17 cellular contexts compared by ENCODE assay signal in genomic region chr12:121050725-121051124, GRCh38. TPM values are rescaled to one million over a fixed set of nuclear protein-coding genes. Genes with fewer than 3 reads are reported as not detected.
DNase-seq lines count a peak whose midpoint lies in the region; ATAC-seq, FAIRE-seq and TF ChIP-seq lines count a peak whose summit lies in the region.
"Had no signal": no experiment of that assay in that cellular context is flagged by ENCODE, and none has a peak within 500 bp of the region (broad histone marks: within the 10 kb centered on the region; RNA-seq: fewer than 3 reads in every experiment).

No MANE protein-coding gene starts in this region.

- no peak overlapping the region for H3K4me2 ChIP-seq in endothelial cell of umbilical vein (ENCODE audit: insufficient read depth, low read length)

- H4K20me1 ChIP-seq in endothelial cell of umbilical vein (replicated peaks; ENCODE audit: control insufficient read depth, extremely low read depth, insufficient read depth, low read length) = no peaks in the 10 kb centered on the region

- no peaks in the 10 kb centered on the region for H3K79me2 ChIP-seq in endothelial cell of umbilical vein (ENCODE audit: control insufficient read depth, insufficient read depth, low read length)

- TF ChIP-seq CTCF in HFFc6 (IDR thresholded peaks at IDR 0.05) (no peak), endothelial cell of umbilical vein (IDR thresholded peaks at IDR 0.05; ENCODE audit: extremely low read depth in 1 of 2, insufficient read depth in 1 of 2, low read depth in 1 of 2, low read length in 2 of 2) (no peak)

- peaks cover 32% of the 10 kb centered on the region for H3K27me3 Mint-ChIP-seq in HFFc6 (ENCODE audit: insufficient read depth)

- no peaks in the 10 kb centered on the region for H3K4me1 ChIP-seq in endothelial cell of umbilical vein (ENCODE audit: control insufficient read depth, extremely low read depth, insufficient read depth, low read length)
- H3K4me1 ChIP-seq: pancreas had no signal

- H3K4me3 Mint-ChIP-seq in HFFc6 = no peak overlapping the region
- H3K4me3 Mint-ChIP-seq: natural killer cell had no signal

- in situ Hi-C loops in Caki2 (cut with HindIII; ENCODE audit: low pct_unique_long_range_greater_than_20kb, low sequenced_read_pairs) = no loop called here

- H3K4me1 Mint-ChIP-seq in HFFc6 (ENCODE audit: low read depth) = no peaks in the 10 kb centered on the region
- H3K4me1 Mint-ChIP-seq: natural killer cell had no signal

- no peak overlapping the region for H3K4me3 ChIP-seq in endothelial cell of umbilical vein (replicated peaks in 1 of 3; ENCODE audit: insufficient read depth in 1 of 3, low read depth in 1 of 3, low read length in 3 of 3)
- H3K4me3 ChIP-seq: pancreas had no signal

- no peaks in the 10 kb centered on the region for H3K36me3 ChIP-seq in endothelial cell of umbilical vein (ENCODE audit: control insufficient read depth in 2 of 2, extremely low read depth in 1 of 2, insufficient read depth in 2 of 2, low read length in 2 of 2)
- H3K36me3 ChIP-seq: pancreas had no signal

- BruUV-seq in endothelial cell of umbilical vein (replicated peaks; lab: Mats Ljungman, UMichigan) = no TSS peak

- H3K27ac Mint-ChIP-seq in HFFc6 = no peak overlapping the region
- H3K27ac Mint-ChIP-seq: natural killer cell had no signal

- POLR2A ChIA-PET in endothelial cell of umbilical vein (lab: Charles Lee) = no interaction called here

- TF ChIP-seq POLR2A in endothelial cell of umbilical vein (IDR thresholded peaks at IDR 0.05; ENCODE audit: low read depth, low read length) = no peak

- DNase-seq in Caki2 (ENCODE audit: low read depth) (peak; percentile 39), HFFc6 (peak; percentile 19), RPMI7951 (ENCODE audit: low read depth) (peak; percentile 24), endothelial cell of umbilical vein (ENCODE audit: low read depth, low spot score) (peak; percentile 16), GM19239 (ENCODE audit: insufficient read length, low spot score) (no peak), NCI-H510A (lab: John Stamatoyannopoulos, UW) (no peak)
- DNase-seq: activated naive CD4-positive, alpha-beta T cell treated with anti-CD3 and anti-CD28 coated beads, Interleukin-2, amount 50 U/mL, for 16 hours; MM.1S; natural killer cell; NCI-H2107; pancreas; stimulated activated CD4-positive, alpha-beta T cell treated with anti-CD3 and anti-CD28 coated beads, Interleukin-1b, Interleukin-23, amount 100 ng/mL, for 48 hours had no signal

- H2AFZ ChIP-seq in endothelial cell of umbilical vein (ENCODE audit: low read depth, low read length) = no peak overlapping the region

- ATAC-seq in HG02981 (IDR thresholded peaks at IDR 0.05; ENCODE audit: unreplicated experiment) (no peak), GM18858 (IDR thresholded peaks at IDR 0.05; ENCODE audit: unreplicated experiment) (no peak)
- ATAC-seq: natural killer cell, pancreas had no signal

- FAIRE-seq in endothelial cell of umbilical vein (lab: Jason Lieb, UNC) (no peak), GM19239 (lab: Jason Lieb, UNC) (no peak)
- FAIRE-seq: astrocyte, colon, endometrium, pancreas had no signal

- dilution Hi-C loops in endothelial cell of umbilical vein (cut with MboI; ENCODE audit: extremely low pct_ligation_motif_present, low sequenced_read_pairs) = no loop called here

- H3K9me3 Mint-ChIP-seq in HFFc6 = no peaks in the 10 kb centered on the region
- H3K9me3 Mint-ChIP-seq: natural killer cell had no signal

- no peak overlapping the region for H3K27ac ChIP-seq in endothelial cell of umbilical vein (ENCODE audit: insufficient read depth, low read depth, low read length)
- H3K27ac ChIP-seq: pancreas had no signal

- intact Hi-C loops in endothelial cell of umbilical vein (cut with micrococcal nuclease) = no loop called here

- no peak overlapping the region for H3K9ac ChIP-seq in endothelial cell of umbilical vein (replicated peaks; ENCODE audit: extremely low read depth, insufficient read depth, low read length)

- CTCF ChIA-PET in endothelial cell of umbilical vein (lab: Charles Lee) = interaction anchor here (2.8 kb wide), 1 partner anchor 9 kb away, joined by 15 read pairs; no protein-coding TSS in a partner anchor

- H3K27me3 ChIP-seq in endothelial cell of umbilical vein (ENCODE audit: control insufficient read depth in 2 of 2, insufficient read depth in 2 of 2, low read length in 2 of 2) = peaks cover 0 to 2% of the 10 kb centered on the region in 2 experiments
- H3K27me3 ChIP-seq: pancreas had no signal

- H3K9me3 ChIP-seq in endothelial cell of umbilical vein (replicated peaks; ENCODE audit: control insufficient read depth, insufficient read depth, low read length) = no peaks in the 10 kb centered on the region
- H3K9me3 ChIP-seq: pancreas had no signal

- no peaks in the 10 kb centered on the region for H3K9me1 ChIP-seq in endothelial cell of umbilical vein (replicated peaks; ENCODE audit: control insufficient read depth, extremely low read depth, insufficient read depth, low read length)

- H3K36me3 Mint-ChIP-seq in HFFc6 (ENCODE audit: low read depth) = no peaks in the 10 kb centered on the region
- H3K36me3 Mint-ChIP-seq: natural killer cell had no signal

TF ChIP-seq in endothelial cell of umbilical vein, 7 proteins besides CTCF, POLR2A, EP300 and RAD21:
- TF ChIP-seq JUN (IDR thresholded peaks at IDR 0.05; ENCODE audit: borderline replicate concordance, insufficient read depth, insufficient read length, low read depth) = no peak
- no peak for TF ChIP-seq MYC (IDR thresholded peaks at IDR 0.05; ENCODE audit: low read depth, low read length)
- no peak for TF ChIP-seq POLR2AphosphoS5 (IDR thresholded peaks at IDR 0.05; ENCODE audit: insufficient read depth, low read depth, low read length)
- TF ChIP-seq MAX (IDR thresholded peaks at IDR 0.05; ENCODE audit: insufficient read depth, insufficient read length) = no peak
- TF ChIP-seq EZH2 (IDR thresholded peaks at IDR 0.05; ENCODE audit: borderline replicate concordance, low read depth, low read length, severe bottlenecking) = no peak
- no peak for TF ChIP-seq FOS (IDR thresholded peaks at IDR 0.05; ENCODE audit: borderline replicate concordance, insufficient read depth, low read length)
- no peak for TF ChIP-seq GATA2 (IDR thresholded peaks at IDR 0.05; ENCODE audit: insufficient read depth, insufficient read length, low read depth, low read length)

RNA-seq across cellular contexts. Expression of gene OASL, which starts 11.7 kb away (rescaled TPM):
- 28.3 and 30.3 TPM in 2 replicates for total RNA-seq in Caki2 (2014; rRNA removed; shearing (Covaris generic); ENCODE audit: low replicate concordance)
- total RNA-seq in HFFc6 (2021; fragmentation: NEBNext Ultra II Directional; extraction: Animal tissue kit (Norgen Biotek cat#: 25700)) = not detected
- total RNA-seq in RPMI7951 (2014; rRNA removed; shearing (Covaris generic)) = 2.9 and 3.0 TPM in 2 replicates
- 0.33 TPM in 1 of 2 replicates, not detected in the other for total RNA-seq in endothelial cell of umbilical vein
- polyA plus RNA-seq in endothelial cell of umbilical vein = 0.17 and 0.30 TPM in 2 replicates
- 0.22 and 0.30 TPM in 2 replicates for polyA plus RNA-seq in endothelial cell of umbilical vein (2011; cell fraction: cytosol; rRNA removed)
- 0.14 TPM in 1 of 2 replicates, not detected in the other for polyA plus RNA-seq in endothelial cell of umbilical vein (2011; cell fraction: nucleus; rRNA removed)
- 0.25 and 0.35 TPM in 2 replicates for polyA plus RNA-seq in endothelial cell of umbilical vein (2012)
- polyA minus RNA-seq in endothelial cell of umbilical vein = 1.2 TPM in 1 of 2 replicates, not detected in the other
- polyA minus RNA-seq in endothelial cell of umbilical vein (2011; cell fraction: cytosol; rRNA and poly(A)+ RNA removed) = 2.9 TPM
- not detected in 2 replicates for polyA minus RNA-seq in endothelial cell of umbilical vein (2011; cell fraction: nucleus; rRNA and poly(A)+ RNA removed)

RNA-seq across cellular contexts. Expression of gene C12orf43, which starts 34.4 kb away (rescaled TPM):
- 29.0 and 34.3 TPM in 2 replicates for total RNA-seq in Caki2 (2014; rRNA removed; shearing (Covaris generic); ENCODE audit: low replicate concordance)
- 10 to 100 TPM; 16.6 to 20.3 (median 19.3) TPM for total RNA-seq in HFFc6 (2021; fragmentation: NEBNext Ultra II Directional; extraction: Animal tissue kit (Norgen Biotek cat#: 25700))
- total RNA-seq in RPMI7951 (2014; rRNA removed; shearing (Covaris generic)) = 10.0 and 11.3 TPM in 2 replicates
- 24.7 and 26.1 TPM in 2 replicates for total RNA-seq in endothelial cell of umbilical vein
- 9.6 and 12.3 TPM in 2 replicates for polyA plus RNA-seq in endothelial cell of umbilical vein
- polyA plus RNA-seq in endothelial cell of umbilical vein (2011; cell fraction: cytosol; rRNA removed) = 16.8 and 19.6 TPM in 2 replicates
- 12.6 and 14.9 TPM in 2 replicates for polyA plus RNA-seq in endothelial cell of umbilical vein (2011; cell fraction: nucleus; rRNA removed)
- polyA plus RNA-seq in endothelial cell of umbilical vein (2012) = 15.6 and 17.2 TPM in 2 replicates
- polyA minus RNA-seq in endothelial cell of umbilical vein = 7.2 and 11.3 TPM in 2 replicates
- 4.9 TPM for polyA minus RNA-seq in endothelial cell of umbilical vein (2011; cell fraction: cytosol; rRNA and poly(A)+ RNA removed)
- 10.5 and 12.4 TPM in 2 replicates for polyA minus RNA-seq in endothelial cell of umbilical vein (2011; cell fraction: nucleus; rRNA and poly(A)+ RNA removed)

Comparison
In these comparisons a context has a peak if more than half of its experiments do, and no peak if none do; other contexts are left out.
1. DNase-seq: peak in Caki2 (single experiment), HFFc6 (single experiment), RPMI7951 (single experiment) and endothelial cell of umbilical vein (single experiment); none in GM19239 (single experiment) and NCI-H510A (single experiment).